In the genomic region with DNA sequence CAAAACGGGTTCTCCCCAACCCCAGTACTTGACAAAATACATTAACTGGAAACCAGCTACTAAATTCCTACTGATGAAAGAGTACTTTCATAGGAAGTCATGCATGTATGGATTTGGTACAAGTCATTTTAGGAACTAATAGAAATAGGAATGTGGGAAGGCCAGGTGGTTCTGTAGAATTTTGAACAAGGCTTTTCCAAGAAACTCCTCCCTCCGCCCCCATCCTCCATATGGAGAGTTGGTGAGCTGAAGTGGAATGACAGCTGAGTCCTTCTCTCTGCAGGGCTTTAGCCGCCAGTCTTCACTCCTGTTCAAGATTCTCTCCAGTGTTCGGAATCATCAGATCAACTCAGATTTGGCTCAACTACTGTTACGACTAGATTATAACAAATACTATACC, we compare ENCODE assay signal across 18 cellular contexts. TPM values are rescaled to one million over a fixed set of nuclear protein-coding genes. Genes with fewer than 3 reads are reported as not detected.
DNase-seq lines count a peak whose midpoint lies in the region; ATAC-seq and TF ChIP-seq lines count a peak whose summit lies in the region.
"Had no signal": no experiment of that assay in that cellular context is flagged by ENCODE, and none has a peak within 500 bp of the region (broad histone marks: within the 10 kb centered on the region; RNA-seq: fewer than 3 reads in every experiment).

No MANE protein-coding gene starts in this region.

- CTCF ChIA-PET in naive thymus-derived CD4-positive, alpha-beta T cell (lab: Charles Lee): no interaction called here

- H3K27me3 Mint-ChIP-seq in activated T-cell treated with anti-CD3 and anti-CD28 coated beads, Interleukin-2, amount 50 U/mL, for 24 hours: no peaks in the 10 kb centered on the region
- no peaks in the 10 kb centered on the region for H3K27me3 Mint-ChIP-seq in activated T-cell treated with anti-CD3 and anti-CD28 coated beads, Interleukin-2, amount 50 U/mL, for 72 hours (ENCODE audit: low read depth)
- no peaks in the 10 kb centered on the region for H3K27me3 Mint-ChIP-seq in naive thymus-derived CD4-positive, alpha-beta T cell

- H3K9me3 Mint-ChIP-seq in activated T-cell treated with anti-CD3 and anti-CD28 coated beads, Interleukin-2, amount 50 U/mL, for 24 hours: no peaks in the 10 kb centered on the region
- H3K9me3 Mint-ChIP-seq in activated T-cell treated with anti-CD3 and anti-CD28 coated beads, Interleukin-2, amount 50 U/mL, for 72 hours: no peaks in the 10 kb centered on the region
- no peaks in the 10 kb centered on the region for H3K9me3 Mint-ChIP-seq in naive thymus-derived CD4-positive, alpha-beta T cell

- no peak for DNase-seq in activated T-cell treated with anti-CD3 and anti-CD28 coated beads, Interleukin-2, amount 50 U/mL, for 24 hours
- no peak for DNase-seq in activated T-cell treated with anti-CD3 and anti-CD28 coated beads, Interleukin-2, amount 50 U/mL, for 72 hours
- DNase-seq in naive thymus-derived CD4-positive, alpha-beta T cell: no peak
- no peak for DNase-seq in SKM-1 treated with dmso at 0.1 percent for 144 hours (lab: John Stamatoyannopoulos, UW; ENCODE audit: unreplicated experiment)
- DNase-seq: Calu3, DMS79, H7, Karpas-422, MM.1S, NCI-H1092 treated with DMSO at 0.1 percent for 48 hours, NCI-H2081 treated with DMSO at 0.1 percent for 48 hours, NCI-H510A treated with DMSO at 0.1 percent for 48 hours had no signal

- intact Hi-C loops in naive thymus-derived CD4-positive, alpha-beta T cell (cut with micrococcal nuclease): no loop called here

- H3K36me3 ChIP-seq in naive thymus-derived CD4-positive, alpha-beta T cell (ENCODE audit: control insufficient read depth in 2 of 3, insufficient read depth in 3 of 3, low read length in 3 of 3): peaks cover 0 to 85% (median 14%) of the 10 kb centered on the region in 3 experiments

- ATAC-seq in activated T-cell treated with anti-CD3 and anti-CD28 coated beads, Interleukin-2, amount 50 U/mL, for 72 hours (replicated peaks in 1 of 2): no peak
- no peak for ATAC-seq in naive thymus-derived CD4-positive, alpha-beta T cell
- ATAC-seq in GM18867 (IDR thresholded peaks at IDR 0.05; ENCODE audit: unreplicated experiment) (no peak), HG02588 (IDR thresholded peaks at IDR 0.05; ENCODE audit: unreplicated experiment) (no peak)
- ATAC-seq: A549, Panc1 had no signal

- peak overlapping the region; percentile 66 for H3K27ac ChIP-seq in VCaP
- H3K27ac ChIP-seq in naive thymus-derived CD4-positive, alpha-beta T cell (ENCODE audit: low read depth, low read length): no peak overlapping the region
- H3K27ac ChIP-seq: A549, C4-2B had no signal

- peaks cover 93% of the 10 kb centered on the region for H3K36me3 Mint-ChIP-seq in activated T-cell treated with anti-CD3 and anti-CD28 coated beads, Interleukin-2, amount 50 U/mL, for 24 hours (ENCODE audit: low read depth)
- peaks cover 18 to 26% of the 10 kb centered on the region in 2 donors for H3K36me3 Mint-ChIP-seq in activated T-cell treated with anti-CD3 and anti-CD28 coated beads, Interleukin-2, amount 50 U/mL, for 72 hours (ENCODE audit: insufficient read depth in 2 of 2)
- peaks cover 29 to 59% (median 36%) of the 10 kb centered on the region in 5 donors for H3K36me3 Mint-ChIP-seq in naive thymus-derived CD4-positive, alpha-beta T cell

- H3K4me1 ChIP-seq in naive thymus-derived CD4-positive, alpha-beta T cell (ENCODE audit: control insufficient read depth in 2 of 2, insufficient read depth in 2 of 2, low read length in 2 of 2): no peaks in the 10 kb centered on the region
- H3K4me1 ChIP-seq: A549 had no signal

- H3K4me3 ChIP-seq in naive thymus-derived CD4-positive, alpha-beta T cell (ENCODE audit: low read length): no peak overlapping the region
- H3K4me3 ChIP-seq: A549 had no signal

- TF ChIP-seq CTCF in VCaP (conservative IDR thresholded peaks at IDR 0.05): no peak

- no peaks in the 10 kb centered on the region for H3K27me3 ChIP-seq in naive thymus-derived CD4-positive, alpha-beta T cell (ENCODE audit: control insufficient read depth in 2 of 2, insufficient read depth in 2 of 2, low read length in 2 of 2)

- peak overlapping the region; percentile 53 for H3K27ac Mint-ChIP-seq in activated T-cell treated with anti-CD3 and anti-CD28 coated beads, Interleukin-2, amount 50 U/mL, for 24 hours
- H3K27ac Mint-ChIP-seq in activated T-cell treated with anti-CD3 and anti-CD28 coated beads, Interleukin-2, amount 50 U/mL, for 72 hours: no peak overlapping the region
- H3K27ac Mint-ChIP-seq in naive thymus-derived CD4-positive, alpha-beta T cell: peak overlapping the region in 5 of 9 donors; percentile 5 to 81 (median 27)

- no peaks in the 10 kb centered on the region for H3K9me3 ChIP-seq in naive thymus-derived CD4-positive, alpha-beta T cell (ENCODE audit: control insufficient read depth in 2 of 3, low read length in 3 of 3)
- H3K9me3 ChIP-seq: A549 had no signal

- POLR2A ChIA-PET in naive thymus-derived CD4-positive, alpha-beta T cell (lab: Charles Lee): no interaction called here

- no peak overlapping the region for H3K4me3 Mint-ChIP-seq in activated T-cell treated with anti-CD3 and anti-CD28 coated beads, Interleukin-2, amount 50 U/mL, for 24 hours
- no peak overlapping the region for H3K4me3 Mint-ChIP-seq in activated T-cell treated with anti-CD3 and anti-CD28 coated beads, Interleukin-2, amount 50 U/mL, for 72 hours
- H3K4me3 Mint-ChIP-seq in naive thymus-derived CD4-positive, alpha-beta T cell: no peak overlapping the region

- no peaks in the 10 kb centered on the region for H3K4me1 Mint-ChIP-seq in activated T-cell treated with anti-CD3 and anti-CD28 coated beads, Interleukin-2, amount 50 U/mL, for 24 hours (ENCODE audit: low read depth)
- H3K4me1 Mint-ChIP-seq in activated T-cell treated with anti-CD3 and anti-CD28 coated beads, Interleukin-2, amount 50 U/mL, for 72 hours (ENCODE audit: low read depth): peaks cover 4% of the 10 kb centered on the region
- H3K4me1 Mint-ChIP-seq in naive thymus-derived CD4-positive, alpha-beta T cell: peaks cover 0 to 14% (median 7%) of the 10 kb centered on the region in 7 donors

RNA-seq across cellular contexts. Expression of a gene that starts 33.2 kb away (rescaled TPM):
- total RNA-seq in activated T-cell treated with anti-CD3 and anti-CD28 coated beads, Interleukin-2, amount 50 U/mL, for 72 hours: 10 to 100 TPM; 28.0 to 28.7 TPM
- total RNA-seq in naive thymus-derived CD4-positive, alpha-beta T cell: 10 to 100 TPM; 10.9 to 34.7 (median 17.7) TPM
- 10 to 100 TPM in 1 of 2 donors, 1 to 10 TPM in 1; 7.7 to 15.0 TPM for polyA plus RNA-seq in naive thymus-derived CD4-positive, alpha-beta T cell

RNA-seq across cellular contexts. Expression of a gene that starts 33.3 kb away (rescaled TPM):
- total RNA-seq in activated T-cell treated with anti-CD3 and anti-CD28 coated beads, Interleukin-2, amount 50 U/mL, for 72 hours: 10 to 100 TPM; 42.0 to 44.8 TPM
- total RNA-seq in naive thymus-derived CD4-positive, alpha-beta T cell: 10 to 100 TPM; 12.9 to 36.9 (median 33.6) TPM
- polyA plus RNA-seq in naive thymus-derived CD4-positive, alpha-beta T cell: 1 to 10 TPM; 3.1 to 7.8 TPM
